Comparison of ENCODE assay signal across 11 cellular contexts in the genomic region with DNA sequence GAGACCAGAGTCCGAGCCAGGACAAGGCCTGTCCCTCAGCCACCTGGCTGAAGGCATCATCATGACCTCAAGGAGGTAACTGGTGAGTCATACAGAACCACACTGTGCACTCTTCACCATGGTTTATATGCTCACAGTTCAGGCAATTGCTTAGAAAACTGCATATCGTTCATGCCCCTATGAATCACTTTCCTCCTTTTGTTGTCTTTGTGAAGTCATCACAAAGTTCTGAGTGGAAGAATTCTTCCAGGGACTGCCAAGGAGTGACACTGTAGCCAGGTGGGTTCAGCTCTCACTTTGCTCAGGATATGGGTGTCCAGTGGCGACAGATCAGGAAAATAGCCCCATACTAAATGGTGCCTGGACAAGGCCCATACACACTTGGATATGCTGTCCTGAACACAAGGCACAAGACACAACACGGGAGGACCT.
A peak's percentile ranks its signal among the peaks of the same experiment; 100 is the strongest.
DNase-seq lines count a peak whose midpoint lies in the region; ATAC-seq and TF ChIP-seq lines count a peak whose summit lies in the region.
"Had no signal": no experiment of that assay in that cellular context is flagged by ENCODE, and none has a peak within 500 bp of the region (broad histone marks: within the 10 kb centered on the region; RNA-seq: fewer than 3 reads in every experiment).

No MANE protein-coding gene starts in this region.

- no peak for DNase-seq in activated naive CD4-positive, alpha-beta T cell treated with anti-CD3 and anti-CD28 coated beads, Interleukin-2, amount 50 U/mL, for 72 hours (ENCODE audit: low spot score in 2 of 2)
- no peak for DNase-seq in activated naive CD4-positive, alpha-beta T cell treated with Interleukin-2 at 50 U/mL for 16 hours
- peak; percentile 88 to 95 for DNase-seq in foreskin keratinocyte
- no peak for DNase-seq in substantia nigra (lab: John Stamatoyannopoulos, UW)
- DNase-seq in NCI-H510A (lab: John Stamatoyannopoulos, UW) = no peak
- no peak for DNase-seq in activated CD4-positive, CD25-positive, alpha-beta regulatory T cell (lab: John Stamatoyannopoulos, UW)
- no peak for DNase-seq in NCI-H446 (lab: John Stamatoyannopoulos, UW)
- DNase-seq: effector CD8-positive, alpha-beta T cell had no signal

- no peaks in the 10 kb centered on the region for H3K27me3 Mint-ChIP-seq in activated T-helper 17 cell treated with anti-CD3 and anti-CD28 coated beads, Interleukin-2, amount 50 U/mL, for 72 hours

- no peak for TF ChIP-seq CTCF in foreskin keratinocyte (conservative IDR thresholded peaks at IDR 0.05)

- H3K27me3 ChIP-seq in foreskin keratinocyte = no peaks in the 10 kb centered on the region

- H3K9me3 Mint-ChIP-seq in activated naive CD4-positive, alpha-beta T cell treated with anti-CD3 and anti-CD28 coated beads, Interleukin-2, amount 50 U/mL, for 72 hours = peaks cover 0 to 4% of the 10 kb centered on the region in 2 donors
- H3K9me3 Mint-ChIP-seq in activated T-helper 17 cell treated with anti-CD3 and anti-CD28 coated beads, Interleukin-2, amount 50 U/mL, for 72 hours = peaks cover 3% of the 10 kb centered on the region

- H3K27ac ChIP-seq in foreskin keratinocyte (peak overlapping the region; percentile 51), substantia nigra (ENCODE audit: low read depth, low read length, poor library complexity, severe bottlenecking) (peak overlapping the region; percentile 96)
- H3K27ac ChIP-seq: C4-2B had no signal

- H3K36me3 Mint-ChIP-seq in activated naive CD4-positive, alpha-beta T cell treated with anti-CD3 and anti-CD28 coated beads, Interleukin-2, amount 50 U/mL, for 72 hours = no peaks in the 10 kb centered on the region
- H3K36me3 Mint-ChIP-seq in activated T-helper 17 cell treated with anti-CD3 and anti-CD28 coated beads, Interleukin-2, amount 50 U/mL, for 72 hours (ENCODE audit: low read depth) = no peaks in the 10 kb centered on the region

- peak; percentile 93 to 97 for ATAC-seq in activated naive CD4-positive, alpha-beta T cell treated with anti-CD3 and anti-CD28 coated beads, Interleukin-2, amount 50 U/mL, for 72 hours
- ATAC-seq in activated T-helper 17 cell treated with anti-CD3 and anti-CD28 coated beads, Interleukin-2, amount 50 U/mL, for 72 hours (replicated peaks) = peak; percentile 99
- ATAC-seq in foreskin keratinocyte = peak; percentile 97

- H3K4me3 Mint-ChIP-seq in activated T-helper 17 cell treated with anti-CD3 and anti-CD28 coated beads, Interleukin-2, amount 50 U/mL, for 72 hours = peak overlapping the region; percentile 0
- H3K4me3 Mint-ChIP-seq: neural crest cell had no signal

- peaks cover 6% of the 10 kb centered on the region for H3K4me1 ChIP-seq in foreskin keratinocyte

- H3K27ac Mint-ChIP-seq in activated naive CD4-positive, alpha-beta T cell treated with anti-CD3 and anti-CD28 coated beads, Interleukin-2, amount 50 U/mL, for 72 hours = peak overlapping the region in 1 of 2 donors; percentile 75
- H3K27ac Mint-ChIP-seq in activated T-helper 17 cell treated with anti-CD3 and anti-CD28 coated beads, Interleukin-2, amount 50 U/mL, for 72 hours = peak overlapping the region; percentile 26

- H3K4me1 Mint-ChIP-seq in activated T-helper 17 cell treated with anti-CD3 and anti-CD28 coated beads, Interleukin-2, amount 50 U/mL, for 72 hours = peaks cover 8% of the 10 kb centered on the region

Comparison
In these comparisons a context has a peak if more than half of its experiments do, and no peak if none do; other contexts are left out.
1. DNase-seq: peak in foreskin keratinocyte (2 of 2); none in activated naive CD4-positive, alpha-beta T cell treated with anti-CD3 and anti-CD28 coated beads, Interleukin-2, amount 50 U/mL, for 72 hours (0 of 2), activated naive CD4-positive, alpha-beta T cell treated with Interleukin-2 at 50 U/mL for 16 hours (single experiment), substantia nigra (0 of 49), NCI-H510A (single experiment), activated CD4-positive, CD25-positive, alpha-beta regulatory T cell (0 of 4) and NCI-H446 (0 of 2).
2. Peak in every context shown above with its lines, with median percentiles within 50 percentile points of each other: ATAC-seq.